ENCODE assay signal across 17 cellular contexts in the genomic region with DNA sequence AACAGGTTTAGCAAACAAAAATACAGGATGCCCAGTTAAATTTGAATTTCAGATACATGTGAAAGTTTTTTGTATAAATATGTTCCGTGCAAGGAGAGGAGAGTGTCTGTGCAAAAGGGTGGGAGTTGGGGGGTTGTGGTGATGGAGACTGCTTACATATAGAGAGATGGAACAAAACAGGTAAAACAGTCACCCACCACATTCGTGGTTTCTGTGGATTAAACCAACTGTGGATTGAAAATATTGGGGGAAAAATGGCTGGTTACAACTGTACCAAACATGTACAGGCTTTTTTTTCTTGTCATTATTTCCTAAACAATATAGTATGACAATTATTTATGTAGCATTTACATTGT.
DNase-seq lines count a peak whose midpoint lies in the region; ATAC-seq, FAIRE-seq and TF ChIP-seq lines count a peak whose summit lies in the region.
"Had no signal": no experiment of that assay in that cellular context is flagged by ENCODE, and none has a peak within 500 bp of the region (broad histone marks: within the 10 kb centered on the region; RNA-seq: fewer than 3 reads in every experiment).

No MANE protein-coding gene starts in this region.

- H3K27me3 ChIP-seq in CD4-positive, CD25-positive, alpha-beta regulatory T cell (ENCODE audit: control insufficient read depth, insufficient read depth, low read length) = no peaks in the 10 kb centered on the region
- H3K27me3 ChIP-seq in naive thymus-derived CD4-positive, alpha-beta T cell (ENCODE audit: control insufficient read depth in 2 of 2, insufficient read depth in 2 of 2, low read length in 2 of 2) = no peaks in the 10 kb centered on the region
- H3K27me3 ChIP-seq in thyroid gland = no peaks in the 10 kb centered on the region

- POLR2A ChIA-PET in A549 (lab: Yijun Ruan, JAX) = no interaction called here
- POLR2A ChIA-PET in naive thymus-derived CD4-positive, alpha-beta T cell (lab: Charles Lee) = no interaction called here
- POLR2A ChIA-PET in OCI-LY7 (lab: Charles Lee) = no interaction called here

- H3K4me2 ChIP-seq in A549 = peak overlapping the region; percentile 53; the same call in 1 of the 3 replicates
- no peak overlapping the region for H3K4me2 ChIP-seq in OCI-LY7 (ENCODE audit: low read length)

- no peaks in the 10 kb centered on the region for H4K20me1 ChIP-seq in OCI-LY7 (ENCODE audit: insufficient read depth, low read length)

- H3K4me3 ChIP-seq in A549 (no peak overlapping the region), OCI-LY7 (ENCODE audit: low read depth, low read length, poor library complexity, severe bottlenecking) (no peak overlapping the region), thyroid gland (replicated peaks in 1 of 3) (no peak overlapping the region)
- no peak overlapping the region for H3K4me3 ChIP-seq in CD4-positive, CD25-positive, alpha-beta regulatory T cell (ENCODE audit: low read depth, low read length)
- H3K4me3 ChIP-seq in naive thymus-derived CD4-positive, alpha-beta T cell (ENCODE audit: low read length) = no peak overlapping the region
- H3K4me3 ChIP-seq: hepatocyte, left lung had no signal

- peaks cover 10% of the 10 kb centered on the region for H3K9me3 ChIP-seq in A549
- peaks cover 6 to 11% of the 10 kb centered on the region in 2 experiments for H3K9me3 ChIP-seq in CD4-positive, CD25-positive, alpha-beta regulatory T cell (ENCODE audit: control insufficient read depth in 2 of 2, low read length in 2 of 2)
- H3K9me3 ChIP-seq in naive thymus-derived CD4-positive, alpha-beta T cell (ENCODE audit: control insufficient read depth in 2 of 3, low read length in 3 of 3) = peaks cover 0 to 4% (median 4%) of the 10 kb centered on the region in 3 experiments
- peaks cover 7% of the 10 kb centered on the region; the same call in 1 of the 2 replicates for H3K9me3 ChIP-seq in OCI-LY7 (ENCODE audit: low read length)
- no peaks in the 10 kb centered on the region for H3K9me3 ChIP-seq in thyroid gland

- H3K79me2 ChIP-seq in OCI-LY7 (ENCODE audit: insufficient read depth, low read depth, low read length) = no peaks in the 10 kb centered on the region
- H3K79me2 ChIP-seq: hepatocyte had no signal

- H2AFZ ChIP-seq in OCI-LY7 (ENCODE audit: low read length) = no peak overlapping the region

- H3K27ac ChIP-seq in A549 = no peak overlapping the region
- H3K27ac ChIP-seq in CD4-positive, CD25-positive, alpha-beta regulatory T cell (ENCODE audit: insufficient read depth, low read length, poor library complexity, severe bottlenecking) = no peak overlapping the region
- no peak overlapping the region for H3K27ac ChIP-seq in naive thymus-derived CD4-positive, alpha-beta T cell (ENCODE audit: low read depth, low read length)
- no peak overlapping the region for H3K27ac ChIP-seq in OCI-LY7 (ENCODE audit: low read depth, low read length, poor library complexity, severe bottlenecking)
- no peak overlapping the region for H3K27ac ChIP-seq in thyroid gland
- H3K27ac ChIP-seq: hepatocyte, left lung had no signal

- 60% methylated on average over 2 of the region's 2 CpGs for WGBS in A549 (ENCODE audit: missing lambda C conversion rate)
- 82 to 86% methylated on average over 2 of the region's 2 CpGs for WGBS in thyroid gland, 2 donors

- TF ChIP-seq EP300 in A549 (IDR thresholded peaks at IDR 0.05) = no peak

- H3K36me3 ChIP-seq in CD4-positive, CD25-positive, alpha-beta regulatory T cell (ENCODE audit: control insufficient read depth, insufficient read depth, low read length) = no peaks in the 10 kb centered on the region
- H3K36me3 ChIP-seq in naive thymus-derived CD4-positive, alpha-beta T cell (ENCODE audit: control insufficient read depth in 2 of 3, insufficient read depth in 3 of 3, low read length in 3 of 3) = no peaks in the 10 kb centered on the region
- no peaks in the 10 kb centered on the region for H3K36me3 ChIP-seq in OCI-LY7 (ENCODE audit: insufficient read depth, low read length)
- no peaks in the 10 kb centered on the region for H3K36me3 ChIP-seq in thyroid gland

- DNase-seq in A549 (ENCODE audit: low read depth in 1 of 2, low spot score in 1 of 2) (no peak), RPMI8226 (no peak), NCI-H69 (lab: John Stamatoyannopoulos, UW) (no peak), OCI-LY7 (ENCODE audit: low spot score) (no peak), thyroid gland (no peak)
- DNase-seq in CD4-positive, CD25-positive, alpha-beta regulatory T cell = no peak
- DNase-seq in naive thymus-derived CD4-positive, alpha-beta T cell = no peak
- DNase-seq: DMS79 treated with DMSO at 0.1 percent for 48 hours, NCI-H1105, NCI-H2029 treated with DMSO at 0.1 percent for 48 hours, NCI-H226, SW 1271 had no signal

- TF ChIP-seq RAD21 in A549 (conservative IDR thresholded peaks at IDR 0.05 in 1 of 2, IDR thresholded peaks at IDR 0.05 in 1 of 2) = no peak

- H3K27me3 Mint-ChIP-seq in CD4-positive, CD25-positive, alpha-beta regulatory T cell = no peaks in the 10 kb centered on the region
- peaks cover 1% of the 10 kb centered on the region for H3K27me3 Mint-ChIP-seq in activated T-helper 17 cell treated with anti-CD3 and anti-CD28 coated beads, Interleukin-2, amount 50 U/mL, for 72 hours
- H3K27me3 Mint-ChIP-seq in naive thymus-derived CD4-positive, alpha-beta T cell = peaks cover 0 to 11% (median 0%) of the 10 kb centered on the region in 5 donors

- H3K4me3 Mint-ChIP-seq in CD4-positive, CD25-positive, alpha-beta regulatory T cell = no peak overlapping the region
- H3K4me3 Mint-ChIP-seq in activated T-helper 17 cell treated with anti-CD3 and anti-CD28 coated beads, Interleukin-2, amount 50 U/mL, for 72 hours = peak overlapping the region; percentile 61
- H3K4me3 Mint-ChIP-seq in naive thymus-derived CD4-positive, alpha-beta T cell = peak overlapping the region in 8 of 10 donors; percentile 13 to 73 (median 58)
- H3K4me3 Mint-ChIP-seq: natural killer cell treated with Interleukin-12 subunit alpha and Interleukin-12 subunit beta and Interleukin-15 and Interleukin-18, amount 100 ng/mL, for 72 hours had no signal

- H3K4me1 ChIP-seq in A549 (no peaks in the 10 kb centered on the region), OCI-LY7 (ENCODE audit: insufficient read depth, low read length, poor library complexity, severe bottlenecking) (no peaks in the 10 kb centered on the region), thyroid gland (peaks cover 8 to 16% of the 10 kb centered on the region in 2 donors)
- peaks cover 5% of the 10 kb centered on the region for H3K4me1 ChIP-seq in CD4-positive, CD25-positive, alpha-beta regulatory T cell (ENCODE audit: control insufficient read depth, insufficient read depth, low read length, poor library complexity, severe bottlenecking)
- peaks cover 0 to 26% of the 10 kb centered on the region in 2 donors for H3K4me1 ChIP-seq in naive thymus-derived CD4-positive, alpha-beta T cell (ENCODE audit: control insufficient read depth in 2 of 2, insufficient read depth in 2 of 2, low read length in 2 of 2)
- H3K4me1 ChIP-seq: left lung had no signal

- H3K9me2 ChIP-seq in OCI-LY7 (ENCODE audit: insufficient read depth, low read length) = no peaks in the 10 kb centered on the region

- H3K9me3 Mint-ChIP-seq in CD4-positive, CD25-positive, alpha-beta regulatory T cell = peaks cover 0 to 7% (median 5%) of the 10 kb centered on the region in 7 donors
- H3K9me3 Mint-ChIP-seq in activated T-helper 17 cell treated with anti-CD3 and anti-CD28 coated beads, Interleukin-2, amount 50 U/mL, for 72 hours = no peaks in the 10 kb centered on the region
- peaks cover 0 to 11% (median 7%) of the 10 kb centered on the region in 11 donors for H3K9me3 Mint-ChIP-seq in naive thymus-derived CD4-positive, alpha-beta T cell

- H3K27ac Mint-ChIP-seq in CD4-positive, CD25-positive, alpha-beta regulatory T cell = peak overlapping the region in 2 of 3 donors; percentile 14 to 91
- peak overlapping the region; percentile 80 for H3K27ac Mint-ChIP-seq in activated T-helper 17 cell treated with anti-CD3 and anti-CD28 coated beads, Interleukin-2, amount 50 U/mL, for 72 hours
- no peak overlapping the region for H3K27ac Mint-ChIP-seq in naive thymus-derived CD4-positive, alpha-beta T cell
- H3K27ac Mint-ChIP-seq: activated naive CD4-positive, alpha-beta T cell treated with anti-CD3 and anti-CD28 coated beads for 36 hours; natural killer cell treated with Interleukin-12 subunit alpha and Interleukin-12 subunit beta and Interleukin-15 and Interleukin-18, amount 100 ng/mL, for 72 hours had no signal

- no TSS peak for BruUV-seq in OCI-LY7 (replicated peaks; lab: Mats Ljungman, UMichigan)

- H3K36me3 Mint-ChIP-seq in CD4-positive, CD25-positive, alpha-beta regulatory T cell = peaks cover 2% of the 10 kb centered on the region
- no peaks in the 10 kb centered on the region for H3K36me3 Mint-ChIP-seq in activated T-helper 17 cell treated with anti-CD3 and anti-CD28 coated beads, Interleukin-2, amount 50 U/mL, for 72 hours (ENCODE audit: low read depth)
- H3K36me3 Mint-ChIP-seq in naive thymus-derived CD4-positive, alpha-beta T cell = peaks cover 0 to 11% (median 4%) of the 10 kb centered on the region in 5 donors

- TF ChIP-seq CTCF in A549 (IDR thresholded peaks at IDR 0.05) = no peak
- TF ChIP-seq CTCF in OCI-LY7 (conservative IDR thresholded peaks at IDR 0.05; ENCODE audit: low read length) = no peak
- TF ChIP-seq CTCF in thyroid gland (IDR thresholded peaks at IDR 0.05) = no peak

- no peak for FAIRE-seq in A549 (lab: Jason Lieb, UNC)

- H3K4me1 Mint-ChIP-seq in CD4-positive, CD25-positive, alpha-beta regulatory T cell = peaks cover 0 to 16% (median 4%) of the 10 kb centered on the region in 4 donors
- H3K4me1 Mint-ChIP-seq in activated T-helper 17 cell treated with anti-CD3 and anti-CD28 coated beads, Interleukin-2, amount 50 U/mL, for 72 hours = peaks cover 15% of the 10 kb centered on the region
- peaks cover 17 to 32% (median 25%) of the 10 kb centered on the region in 7 donors for H3K4me1 Mint-ChIP-seq in naive thymus-derived CD4-positive, alpha-beta T cell

- ATAC-seq in A549 = no peak
- no peak for ATAC-seq in CD4-positive, CD25-positive, alpha-beta regulatory T cell (ENCODE audit: low read depth in 2 of 2)
- peak; percentile 53 for ATAC-seq in activated T-helper 17 cell treated with anti-CD3 and anti-CD28 coated beads, Interleukin-2, amount 50 U/mL, for 72 hours (replicated peaks)
- no peak for ATAC-seq in naive thymus-derived CD4-positive, alpha-beta T cell

- intact Hi-C loops in naive thymus-derived CD4-positive, alpha-beta T cell (cut with micrococcal nuclease) = loop anchor here in 1 of 2 donors (2.0 to 5.0 kb wide), 3 partner anchors 106 to 1074 kb away; a partner anchor contains a TSS
- intact Hi-C loops in OCI-LY7 (cut with micrococcal nuclease; ENCODE audit: unreplicated experiment) = no loop called here
- intact Hi-C loops in thyroid gland (cut with DNase I) = no loop called here

- CTCF ChIA-PET in A549 (lab: Yijun Ruan, JAX) (interaction anchor here (0.6 to 1.7 kb wide), 7 partner anchors 9 to 1068 kb away, joined by 3 to 6 read pairs (median 3); a partner anchor contains a TSS), OCI-LY7 (lab: Charles Lee; ENCODE audit: unreplicated experiment) (no interaction called here)
- CTCF ChIA-PET in naive thymus-derived CD4-positive, alpha-beta T cell (lab: Charles Lee) = interaction anchor here (1.0 to 1.5 kb wide), 3 partner anchors 44 to 1077 kb away, joined by 3 read pairs; no protein-coding TSS in a partner anchor

- TF ChIP-seq POLR2A in A549 (IDR thresholded peaks at IDR 0.05; ENCODE audit: low read length) (no peak), thyroid gland (IDR thresholded peaks at IDR 0.05) (no peak)

TF ChIP-seq in A549, 52 proteins besides CTCF, POLR2A, EP300 and RAD21 (continues in another document):
- no peak for TF ChIP-seq GATA3 (IDR thresholded peaks at IDR 0.05; ENCODE audit: borderline replicate concordance)

Comparison
In these comparisons a context has a peak if more than half of its experiments do, and no peak if none do; other contexts are left out.
1. H3K27ac Mint-ChIP-seq: peak in CD4-positive, CD25-positive, alpha-beta regulatory T cell (2 of 3) and activated T-helper 17 cell treated with anti-CD3 and anti-CD28 coated beads, Interleukin-2, amount 50 U/mL, for 72 hours (single experiment); none in naive thymus-derived CD4-positive, alpha-beta T cell (0 of 9).
2. H3K4me3 Mint-ChIP-seq: peak in activated T-helper 17 cell treated with anti-CD3 and anti-CD28 coated beads, Interleukin-2, amount 50 U/mL, for 72 hours (single experiment) and naive thymus-derived CD4-positive, alpha-beta T cell (8 of 10); none in CD4-positive, CD25-positive, alpha-beta regulatory T cell (0 of 4).